In genomic region chr21:35196128-35196527, GRCh38 we compare ENCODE assay signal across 29 cellular contexts.
DNase-seq lines count a peak whose midpoint lies in the region; ATAC-seq, FAIRE-seq and TF ChIP-seq lines count a peak whose summit lies in the region.
"Had no signal": no experiment of that assay in that cellular context is flagged by ENCODE, and none has a peak within 500 bp of the region (broad histone marks: within the 10 kb centered on the region; RNA-seq: fewer than 3 reads in every experiment).

No MANE protein-coding gene starts in this region.

- TF ChIP-seq RAD21 in IMR-90 (IDR thresholded peaks at IDR 0.05; ENCODE audit: low read length) (no peak), K562 (CRISPR knock-in tag; conservative IDR thresholded peaks at IDR 0.05 in 1 of 2, IDR thresholded peaks at IDR 0.05 in 1 of 2) (no peak)

- H3K36me3 ChIP-seq in IMR-90 (ENCODE audit: control insufficient read depth, insufficient read depth, low read length) (no peaks in the 10 kb centered on the region), PC-3 (ENCODE audit: low read depth, low read length) (no peaks in the 10 kb centered on the region), K562 (ENCODE audit: control insufficient read depth, insufficient read depth, low read length) (no peaks in the 10 kb centered on the region; the same call in 2 of the 3 replicates), tibial artery (no peaks in the 10 kb centered on the region)
- H3K36me3 ChIP-seq: BE2C, BLaER1 had no signal

- H3K4me3 Mint-ChIP-seq in neural crest cell, result no peak overlapping the region
- H3K4me3 Mint-ChIP-seq: CD14-positive monocyte; CD4-positive, CD25-positive, alpha-beta regulatory T cell; CD8-positive, alpha-beta memory T cell had no signal

- H2BK5ac ChIP-seq in IMR-90 (ENCODE audit: low read depth, low read length, poor library complexity, severe bottlenecking), result no peak overlapping the region

- TF ChIP-seq POLR2A in IMR-90 (IDR thresholded peaks at IDR 0.05; ENCODE audit: low read depth, low read length), result no peak
- TF ChIP-seq POLR2A in K562 (conservative IDR thresholded peaks at IDR 0.05), result no peak

- no peak overlapping the region; the same call in 1 of the 2 replicates for H3K14ac ChIP-seq in IMR-90 (replicated peaks; ENCODE audit: low read depth, low read length)

- H2AK5ac ChIP-seq in IMR-90 (ENCODE audit: low read depth, low read length), result peak overlapping the region; percentile 56; the same call in 1 of the 2 replicates

- H3K4me3 ChIP-seq in IMR-90 (ENCODE audit: insufficient read depth, low read depth, low read length), result no peak overlapping the region
- no peak overlapping the region for H3K4me3 ChIP-seq in PC-3 (ENCODE audit: low read length)
- no peak overlapping the region for H3K4me3 ChIP-seq in K562
- no peak overlapping the region for H3K4me3 ChIP-seq in tibial artery
- H3K4me3 ChIP-seq: BLaER1, GM12878 had no signal

- no peaks in the 10 kb centered on the region for H3K9me3 ChIP-seq in IMR-90 (ENCODE audit: control insufficient read depth, insufficient read depth, low read length)
- H3K9me3 ChIP-seq in PC-3 (ENCODE audit: low read length), result no peaks in the 10 kb centered on the region
- no peaks in the 10 kb centered on the region for H3K9me3 ChIP-seq in K562 (replicated peaks; ENCODE audit: control insufficient read depth, insufficient read depth, low read depth, low read length)
- H3K9me3 ChIP-seq in tibial artery, result no peaks in the 10 kb centered on the region
- H3K9me3 ChIP-seq: BE2C had no signal

- 95% methylated on average over 3 of the region's 5 CpGs; no CpG with 5 or more reads in 1 of the 2 experiments for WGBS in IMR-90 (ENCODE audit: extremely low coverage in 2 of 2, insufficient read length in 1 of 2), 2 experiments
- 56% methylated on average over 5 of the region's 5 CpGs for WGBS in K562 (ENCODE audit: insufficient coverage, low coverage, missing lambda C conversion rate)

- no peak overlapping the region for H2AFZ ChIP-seq in IMR-90 (replicated peaks; ENCODE audit: low read length, poor library complexity)
- no peak overlapping the region for H2AFZ ChIP-seq in PC-3 (ENCODE audit: low read length)
- no peak overlapping the region for H2AFZ ChIP-seq in K562 (ENCODE audit: low read depth, low read length)

- no peak overlapping the region for H3K27ac ChIP-seq in IMR-90 (ENCODE audit: insufficient read depth, low read length)
- H3K27ac ChIP-seq in PC-3 (ENCODE audit: low read length), result peak overlapping the region; percentile 91
- H3K27ac ChIP-seq in K562 (ENCODE audit: extremely low read depth, low read depth, low read length), result no peak overlapping the region
- no peak overlapping the region for H3K27ac ChIP-seq in tibial artery
- H3K27ac ChIP-seq: BLaER1 had no signal

- no peaks in the 10 kb centered on the region for H3K27me3 Mint-ChIP-seq in neural crest cell (ENCODE audit: low read depth)

- POLR2A ChIA-PET in IMR-90 (lab: Charles Lee; ENCODE audit: unreplicated experiment), result no interaction called here
- POLR2A ChIA-PET in PC-3 (lab: Charles Lee; ENCODE audit: unreplicated experiment), result no interaction called here
- POLR2A ChIA-PET in K562 (lab: Yijun Ruan, JAX), result interaction anchor here (0.6 kb wide), 1 partner anchor 17 kb away, joined by 4 read pairs; no protein-coding TSS in a partner anchor

- peaks cover 5% of the 10 kb centered on the region; the same call in 1 of the 2 replicates for H3K9me1 ChIP-seq in IMR-90 (ENCODE audit: insufficient read depth, low read length)
- H3K9me1 ChIP-seq in K562 (ENCODE audit: control insufficient read depth, insufficient read depth, low read length), result no peaks in the 10 kb centered on the region

- no peak overlapping the region for H3K9ac ChIP-seq in IMR-90 (ENCODE audit: low read depth, low read length)
- no peak overlapping the region for H3K9ac ChIP-seq in PC-3 (ENCODE audit: low read length)
- H3K9ac ChIP-seq in K562 (ENCODE audit: insufficient read depth in 1 of 2, low read depth in 2 of 2, low read length in 2 of 2), result no peak overlapping the region
- H3K9ac ChIP-seq: BLaER1 had no signal

- peaks cover 14% of the 10 kb centered on the region for H3K9me3 Mint-ChIP-seq in neural crest cell

- H4K5ac ChIP-seq in IMR-90 (ENCODE audit: low read depth, low read length), result no peak overlapping the region

- no peaks in the 10 kb centered on the region for H3K27me3 ChIP-seq in IMR-90 (ENCODE audit: control insufficient read depth, insufficient read depth, low read length)
- no peaks in the 10 kb centered on the region for H3K27me3 ChIP-seq in PC-3 (ENCODE audit: low read length)
- no peaks in the 10 kb centered on the region for H3K27me3 ChIP-seq in K562 (ENCODE audit: control insufficient read depth in 2 of 2, insufficient read depth in 2 of 2, low read length in 2 of 2)
- H3K27me3 ChIP-seq in tibial artery, result no peaks in the 10 kb centered on the region
- H3K27me3 ChIP-seq: BE2C, BLaER1 had no signal

- peaks cover 13% of the 10 kb centered on the region for H3F3A ChIP-seq in PC-3 (ENCODE audit: low read length, unreplicated experiment)

- no peak for TF ChIP-seq CTCF in IMR-90 (conservative IDR thresholded peaks at IDR 0.05; ENCODE audit: low read depth, low read length)
- TF ChIP-seq CTCF in PC-3 (conservative IDR thresholded peaks at IDR 0.05; ENCODE audit: low read depth, low read length), result no peak
- no peak for TF ChIP-seq CTCF in K562 (IDR thresholded peaks at IDR 0.05 in 2 of 3, conservative IDR thresholded peaks at IDR 0.05 in 1 of 3; ENCODE audit: insufficient read depth in 2 of 3, low read depth in 1 of 3, low read length in 3 of 3)
- TF ChIP-seq CTCF in neural crest cell (conservative IDR thresholded peaks at IDR 0.05), result no peak
- no peak for TF ChIP-seq CTCF in tibial artery (IDR thresholded peaks at IDR 0.05)
- no peak for TF ChIP-seq CTCF in GM13977 (IDR thresholded peaks at IDR 0.05; ENCODE audit: extremely low read depth, insufficient read depth, missing control alignments)

- no peak overlapping the region for H3K56ac ChIP-seq in IMR-90 (ENCODE audit: extremely low read depth, insufficient read depth, low read length)

- FAIRE-seq in K562 (lab: Jason Lieb, UNC), result no peak
- FAIRE-seq: A204.1, GM12878, GM12892, GM19239 had no signal

- H3K4me1 Mint-ChIP-seq in neural crest cell, result no peaks in the 10 kb centered on the region
- H3K4me1 Mint-ChIP-seq: CD14-positive monocyte; CD4-positive, alpha-beta memory T cell; CD4-positive, CD25-positive, alpha-beta regulatory T cell; CD8-positive, alpha-beta memory T cell had no signal

- in situ Hi-C loops in IMR-90 (cut with MboI; ENCODE audit: low sequenced_read_pairs) (no loop called here), K562 (cut with MboI) (no loop called here), GM13977 (cut with MboI; ENCODE audit: low pct_unique_long_range_greater_than_20kb, low sequenced_read_pairs, unreplicated experiment) (no loop called here)

- CTCF ChIA-PET in IMR-90 (lab: Yijun Ruan, JAX) (no interaction called here), PC-3 (lab: Charles Lee) (no interaction called here), K562 (lab: Yijun Ruan, JAX; ENCODE audit: low intra/inter-chr PET ratio) (no interaction called here)

- H3K23ac ChIP-seq in IMR-90 (ENCODE audit: low read depth, low read length), result no peak overlapping the region

- H3K4me2 ChIP-seq in IMR-90 (ENCODE audit: low read depth, low read length), result no peak overlapping the region
- no peak overlapping the region for H3K4me2 ChIP-seq in PC-3 (ENCODE audit: low read length)
- no peak overlapping the region for H3K4me2 ChIP-seq in K562 (ENCODE audit: insufficient read depth, low read length)
- H3K4me2 ChIP-seq: BLaER1 had no signal

- H3K79me2 ChIP-seq in PC-3 (ENCODE audit: low read length) (no peaks in the 10 kb centered on the region), K562 (ENCODE audit: control insufficient read depth, insufficient read depth, low read length) (no peaks in the 10 kb centered on the region)

- H2BK20ac ChIP-seq in IMR-90 (ENCODE audit: low read depth, low read length), result peak overlapping the region; percentile 45; the same call in 1 of the 2 replicates

- H2AK9ac ChIP-seq in IMR-90 (replicated peaks; ENCODE audit: low read depth, low read length, poor library complexity), result no peak overlapping the region

- H4K91ac ChIP-seq in IMR-90 (ENCODE audit: insufficient read depth, low read depth, low read length), result no peak overlapping the region

- no peak overlapping the region; the same call in 1 of the 2 replicates for H2BK120ac ChIP-seq in IMR-90 (ENCODE audit: low read depth, low read length)

- no peak overlapping the region for H4K8ac ChIP-seq in IMR-90 (ENCODE audit: low read depth in 2 of 2, low read length in 2 of 2)

- no peaks in the 10 kb centered on the region for H3K9me2 ChIP-seq in PC-3 (replicated peaks; ENCODE audit: low read length)

- H4K20me1 ChIP-seq in IMR-90 (ENCODE audit: insufficient read depth, low read length) (no peaks in the 10 kb centered on the region), PC-3 (ENCODE audit: low read length) (no peaks in the 10 kb centered on the region), K562 (replicated peaks; ENCODE audit: control insufficient read depth, insufficient read depth, low read length) (no peaks in the 10 kb centered on the region)
- H4K20me1 ChIP-seq: BLaER1 had no signal

- dilution Hi-C loops in IMR-90 (cut with HindIII; ENCODE audit: low sequenced_read_pairs, unreplicated experiment), result no loop called here

- DNase-seq in IMR-90, result no peak
- no peak for DNase-seq in PC-3
- no peak for DNase-seq in K562 (ENCODE audit: extremely low read depth in 1 of 4, low spot score in 3 of 4)
- DNase-seq in neural crest cell (ENCODE audit: low read depth, low spot score), result no peak
- no peak for DNase-seq in tibial artery
- no peak for DNase-seq in GM13977 (ENCODE audit: low spot score)
- DNase-seq: 8988T; ACHN; BE2C; C1 segment of cervical spinal cord; CD4-positive, alpha-beta memory T cell; CD4-positive, CD25-positive, alpha-beta regulatory T cell; CD8-positive, alpha-beta memory T cell; COR-L47; DMS 273 treated with DMSO at 0.1 percent for 48 hours; DMS153; DMS53; DMS79; DND-41; EL; GDM1 had no signal

- H3K27ac Mint-ChIP-seq in neural crest cell (ENCODE audit: unreplicated experiment), result peak overlapping the region; percentile 13
- H3K27ac Mint-ChIP-seq: CD14-positive monocyte; CD4-positive, alpha-beta memory T cell; CD4-positive, CD25-positive, alpha-beta regulatory T cell; CD8-positive, alpha-beta memory T cell had no signal

- no peak for TF ChIP-seq EP300 in K562 (IDR thresholded peaks at IDR 0.05; ENCODE audit: low read length)

- H3K4ac ChIP-seq in IMR-90 (ENCODE audit: low read depth, low read length), result no peak overlapping the region

- H3K4me1 ChIP-seq in IMR-90 (ENCODE audit: control insufficient read depth, insufficient read depth, low read length) (peaks cover 3% of the 10 kb centered on the region; the same call in 1 of the 2 replicates), PC-3 (ENCODE audit: insufficient read depth, low read length) (peaks cover 44% of the 10 kb centered on the region), K562 (replicated peaks in 1 of 2; ENCODE audit: control insufficient read depth in 2 of 2, insufficient read depth in 2 of 2, low read length in 2 of 2) (peaks cover 0 to 11% of the 10 kb centered on the region in 2 experiments; a peak in 3 of 5 replicates), tibial artery (peaks cover 0 to 7% (median 0%) of the 10 kb centered on the region in 4 donors)
- H3K4me1 ChIP-seq: BE2C, BLaER1 had no signal

- intact Hi-C loops in IMR-90 (cut with micrococcal nuclease), result no loop called here
- intact Hi-C loops in PC-3 (cut with micrococcal nuclease), result no loop called here
- intact Hi-C loops in K562 (cut with micrococcal nuclease), result no loop called here
- intact Hi-C loops in tibial artery (cut with DNase I; ENCODE audit: low total_unique reads), result no loop called here

- H3K18ac ChIP-seq in IMR-90 (ENCODE audit: low read depth, low read length), result no peak overlapping the region

- BruUV-seq in IMR-90 (replicated peaks; lab: Mats Ljungman, UMichigan) (no TSS peak), PC-3 (replicated peaks; lab: Mats Ljungman, UMichigan) (no TSS peak), K562 (replicated peaks; lab: Mats Ljungman, UMichigan) (no TSS peak)

- ATAC-seq in IMR-90 (ENCODE audit: low read depth) (no peak), PC-3 (no peak), K562 (no peak), GM21360 (IDR thresholded peaks at IDR 0.05; ENCODE audit: unreplicated experiment) (no peak), HG03439 (IDR thresholded peaks at IDR 0.05; ENCODE audit: unreplicated experiment) (no peak)
- ATAC-seq: GM12878 had no signal

- H2BK15ac ChIP-seq in IMR-90 (ENCODE audit: low read depth, low read length), result 0 out of 3 replicates have a peak overlapping the region, but pooled peaks have one; percentile 32

- 0 out of 4 replicates have a peak, but pooled peaks cover 0 to 6% of the 10 kb centered on the region in 2 experiments for H3K79me1 ChIP-seq in IMR-90 (ENCODE audit: low read depth in 1 of 2, low read length in 2 of 2)

- H3K36me3 Mint-ChIP-seq in neural crest cell (ENCODE audit: low read depth), result peaks cover 4% of the 10 kb centered on the region
- H3K36me3 Mint-ChIP-seq: CD14-positive monocyte; CD4-positive, alpha-beta memory T cell; CD4-positive, CD25-positive, alpha-beta regulatory T cell had no signal
